In genomic region chr4:5707366-5708133, GRCh38 we compare ENCODE assay signal across 10 cellular contexts. TPM values are rescaled to one million over a fixed set of nuclear protein-coding genes. Genes with fewer than 3 reads are reported as not detected.
A peak's percentile ranks its signal among the peaks of the same experiment; 100 is the strongest.
DNase-seq lines count a peak whose midpoint lies in the region; ATAC-seq, FAIRE-seq and TF ChIP-seq lines count a peak whose summit lies in the region.
"Had no signal": no experiment of that assay in that cellular context is flagged by ENCODE, and none has a peak within 500 bp of the region (broad histone marks: within the 10 kb centered on the region; RNA-seq: fewer than 3 reads in every experiment).

No MANE protein-coding gene starts in this region.

- H3K27me3 ChIP-seq in H9 (ENCODE audit: insufficient read depth, low read length): peaks cover 5% of the 10 kb centered on the region; the same call in 1 of the 2 replicates
- H3K27me3 ChIP-seq in astrocyte (ENCODE audit: insufficient read depth, low read length): no peaks in the 10 kb centered on the region
- H3K27me3 ChIP-seq in smooth muscle cell (ENCODE audit: low read depth): no peaks in the 10 kb centered on the region

- H3K4me1 Mint-ChIP-seq in H9 (peaks cover 19 to 32% of the 10 kb centered on the region in 2 experiments), astrocyte (ENCODE audit: low read depth, unreplicated experiment) (peaks cover 15% of the 10 kb centered on the region)

- H3K27ac Mint-ChIP-seq in H9: no peak overlapping the region; a peak in 1 of 7 replicates
- H3K27ac Mint-ChIP-seq in astrocyte (ENCODE audit: unreplicated experiment): no peak overlapping the region

- peaks cover 23% of the 10 kb centered on the region for H3K23me2 ChIP-seq in H9 (ENCODE audit: insufficient read length, low read depth, low read length, poor library complexity, severe bottlenecking)

- no peak overlapping the region for H4K5ac ChIP-seq in H9 (ENCODE audit: insufficient read length, low read depth, low read length)

- H2AFZ ChIP-seq in H9 (ENCODE audit: low read length) (no peak overlapping the region), astrocyte (ENCODE audit: low read depth, low read length) (peak overlapping the region; percentile 94), smooth muscle cell (ENCODE audit: low read depth) (peak overlapping the region; percentile 94)

- WGBS in H9 (ENCODE audit: extremely low coverage, insufficient read length, low lambda C conversion rate): no CpG with 5 or more reads among the region's 21 CpGs
- 36% methylated on average over 21 of the region's 21 CpGs for WGBS in smooth muscle cell (ENCODE audit: low lambda C conversion rate)

- H3K27ac ChIP-seq in H9 (ENCODE audit: insufficient read length, low read depth, low read length) (no peak overlapping the region), astrocyte (ENCODE audit: low read depth, low read length) (peak overlapping the region; percentile 59), smooth muscle cell (ENCODE audit: low read depth) (peak overlapping the region; percentile 57)
- H3K27ac ChIP-seq: neutrophil had no signal

- no peaks in the 10 kb centered on the region; the same call in 1 of the 2 replicates for H3K79me2 ChIP-seq in H9 (ENCODE audit: insufficient read depth, low read length)
- peaks cover 31% of the 10 kb centered on the region for H3K79me2 ChIP-seq in astrocyte (ENCODE audit: insufficient read depth, low read length)
- H3K79me2 ChIP-seq in smooth muscle cell (ENCODE audit: low read depth): peaks cover 14% of the 10 kb centered on the region

- TF ChIP-seq CTCF in H9 (conservative IDR thresholded peaks at IDR 0.05) (no peak), astrocyte (IDR thresholded peaks at IDR 0.05; ENCODE audit: insufficient read depth, low read depth, low read length) (no peak), smooth muscle cell (IDR thresholded peaks at IDR 0.05; ENCODE audit: borderline replicate concordance, insufficient read depth, poor library complexity, severe bottlenecking) (no peak)

- peak overlapping the region; percentile 77 for H3K4me2 ChIP-seq in H9 (ENCODE audit: insufficient read depth, insufficient read length, low read length)
- peak overlapping the region; percentile 89 for H3K4me2 ChIP-seq in astrocyte (ENCODE audit: low read length)
- H3K4me2 ChIP-seq in smooth muscle cell: peak overlapping the region; percentile 95

- ATAC-seq in HG03378 (IDR thresholded peaks at IDR 0.05; ENCODE audit: unreplicated experiment): no peak

- H3K4me3 Mint-ChIP-seq in H9: peak overlapping the region; percentile 73 to 77
- H3K4me3 Mint-ChIP-seq in astrocyte (ENCODE audit: unreplicated experiment): peak overlapping the region; percentile 78

- H3K9me3 Mint-ChIP-seq in H9: peaks cover 15 to 17% of the 10 kb centered on the region in 2 experiments
- peaks cover 8% of the 10 kb centered on the region for H3K9me3 Mint-ChIP-seq in astrocyte (ENCODE audit: unreplicated experiment)

- no peak overlapping the region for H2BK20ac ChIP-seq in H9 (ENCODE audit: low read depth, low read length, poor library complexity, severe bottlenecking)

- peak overlapping the region; percentile 68 for H3K4me3 ChIP-seq in astrocyte (ENCODE audit: insufficient read depth, low read depth, low read length)
- H3K4me3 ChIP-seq in iPS-18c (ENCODE audit: insufficient read depth, low read depth, low read length): peak overlapping the region; percentile 78
- peak overlapping the region; percentile 80 for H3K4me3 ChIP-seq in smooth muscle cell

- H3K56ac ChIP-seq in H9 (ENCODE audit: insufficient read length, low read depth, low read length): no peak overlapping the region

- H3K36me3 Mint-ChIP-seq in H9 (ENCODE audit: insufficient read depth in 1 of 3, low read depth in 3 of 3) (peaks cover 16 to 32% (median 25%) of the 10 kb centered on the region in 3 experiments), astrocyte (ENCODE audit: low read depth, unreplicated experiment) (peaks cover 16% of the 10 kb centered on the region)

- no peaks in the 10 kb centered on the region for H4K20me1 ChIP-seq in H9 (ENCODE audit: control insufficient read depth, insufficient read depth, insufficient read length)
- H4K20me1 ChIP-seq in astrocyte (ENCODE audit: insufficient read depth, low read length): peaks cover 13% of the 10 kb centered on the region
- peaks cover under 1% of the 10 kb centered on the region for H4K20me1 ChIP-seq in smooth muscle cell (ENCODE audit: low read depth)

- H2BK120ac ChIP-seq in H9 (ENCODE audit: low read depth, low read length, poor library complexity, severe bottlenecking): no peak overlapping the region

- H4K91ac ChIP-seq in H9 (ENCODE audit: insufficient read length, low read depth, low read length): no peak overlapping the region

- no peaks in the 10 kb centered on the region for H3K79me1 ChIP-seq in H9 (ENCODE audit: insufficient read depth, low read depth, low read length, poor library complexity, severe bottlenecking)

- H2BK5ac ChIP-seq in H9 (ENCODE audit: insufficient read length, low read length): no peak overlapping the region

- H3T11ph ChIP-seq in H9 (ENCODE audit: low read length): no peak overlapping the region

- no peak for FAIRE-seq in astrocyte (lab: Jason Lieb, UNC)

- H3K9ac ChIP-seq in H9 (ENCODE audit: extremely low read depth, insufficient read length, low read length) (no peak overlapping the region), astrocyte (ENCODE audit: low read length) (peak overlapping the region; percentile 81), smooth muscle cell (ENCODE audit: low read depth) (peak overlapping the region; percentile 77)

- no peak overlapping the region for H3K4ac ChIP-seq in H9 (ENCODE audit: low read depth, low read length)

- peaks cover 10% of the 10 kb centered on the region for H3K9me3 ChIP-seq in H9 (ENCODE audit: control insufficient read depth, low read depth, low read length)
- H3K9me3 ChIP-seq in astrocyte (ENCODE audit: insufficient read depth, low read depth, low read length): no peaks in the 10 kb centered on the region
- H3K9me3 ChIP-seq in iPS-18c (ENCODE audit: control insufficient read depth, insufficient read depth, low read length): no peaks in the 10 kb centered on the region
- no peaks in the 10 kb centered on the region for H3K9me3 ChIP-seq in smooth muscle cell (replicated peaks; ENCODE audit: low read depth)
- H3K9me3 ChIP-seq: neutrophil had no signal

- no peak overlapping the region for H2BK12ac ChIP-seq in H9 (ENCODE audit: insufficient read length, low read depth, low read length)

- H3K4me1 ChIP-seq in H9 (ENCODE audit: insufficient read depth, low read length): no peaks in the 10 kb centered on the region
- H3K4me1 ChIP-seq in astrocyte (ENCODE audit: insufficient read depth, low read length): peaks cover 35% of the 10 kb centered on the region
- H3K4me1 ChIP-seq in smooth muscle cell (ENCODE audit: low read depth): peaks cover 19% of the 10 kb centered on the region

- no peak overlapping the region for H3K18ac ChIP-seq in H9 (ENCODE audit: insufficient read length, low read depth, low read length)

- peaks cover 18% of the 10 kb centered on the region for H3F3A ChIP-seq in smooth muscle cell (ENCODE audit: low read depth)

- H3K36me3 ChIP-seq in astrocyte (ENCODE audit: insufficient read depth, low read length) (no peaks in the 10 kb centered on the region), smooth muscle cell (ENCODE audit: low read depth) (no peaks in the 10 kb centered on the region)
- H3K36me3 ChIP-seq: neutrophil had no signal

- peaks cover 27% of the 10 kb centered on the region for H3K27me3 Mint-ChIP-seq in H9 (ENCODE audit: low read depth)
- peaks cover 5% of the 10 kb centered on the region for H3K27me3 Mint-ChIP-seq in astrocyte (ENCODE audit: low read depth, unreplicated experiment)

- no peak overlapping the region for H2BK15ac ChIP-seq in H9 (ENCODE audit: low read depth, low read length)

- H3K23ac ChIP-seq in H9 (ENCODE audit: insufficient read length, low read depth, low read length): no peak overlapping the region

- H2AK5ac ChIP-seq in H9 (ENCODE audit: insufficient read length, low read length): no peak overlapping the region

- H3K14ac ChIP-seq in H9 (ENCODE audit: insufficient read depth, low read length): peak overlapping the region; percentile 18; the same call in 1 of the 2 replicates

- DNase-seq in H9 (no peak), astrocyte (ENCODE audit: low read depth) (no peak), smooth muscle cell (lab: John Stamatoyannopoulos, UW; ENCODE audit: unreplicated experiment) (no peak), cerebellum (ENCODE audit: low spot score) (no peak), NOMO-1 treated with DMSO at 0.1 percent for 48 hours (lab: John Stamatoyannopoulos, UW; ENCODE audit: unreplicated experiment) (no peak), NCI-H748 (lab: John Stamatoyannopoulos, UW; ENCODE audit: unreplicated experiment) (no peak)
- DNase-seq: NCI-H1417 had no signal

- no peak overlapping the region for H4K8ac ChIP-seq in H9 (replicated peaks; ENCODE audit: insufficient read length, low read depth, low read length)

RNA-seq across cellular contexts. Expression of gene EVC2, which starts 0.8 kb away (rescaled TPM):
- total RNA-seq in H9 (2021) (7.1 and 7.8 TPM in 2 replicates), astrocyte (3.3 and 3.5 TPM in 2 replicates), smooth muscle cell (7.9 and 8.5 TPM in 2 replicates), cerebellum (3.0 TPM)
- 6.2 and 6.9 TPM in 2 replicates for polyA plus RNA-seq in smooth muscle cell

RNA-seq across cellular contexts. Expression of gene EVC, which starts 3.5 kb away (rescaled TPM):
- 9.7 and 10.1 TPM in 2 replicates for total RNA-seq in H9 (2021)
- total RNA-seq in astrocyte: 23.9 and 24.0 TPM in 2 replicates
- total RNA-seq in smooth muscle cell: 11.5 and 15.5 TPM in 2 replicates
- polyA plus RNA-seq in smooth muscle cell: 6.7 and 7.5 TPM in 2 replicates
- 10.4 TPM for total RNA-seq in cerebellum
